In the genomic region with DNA sequence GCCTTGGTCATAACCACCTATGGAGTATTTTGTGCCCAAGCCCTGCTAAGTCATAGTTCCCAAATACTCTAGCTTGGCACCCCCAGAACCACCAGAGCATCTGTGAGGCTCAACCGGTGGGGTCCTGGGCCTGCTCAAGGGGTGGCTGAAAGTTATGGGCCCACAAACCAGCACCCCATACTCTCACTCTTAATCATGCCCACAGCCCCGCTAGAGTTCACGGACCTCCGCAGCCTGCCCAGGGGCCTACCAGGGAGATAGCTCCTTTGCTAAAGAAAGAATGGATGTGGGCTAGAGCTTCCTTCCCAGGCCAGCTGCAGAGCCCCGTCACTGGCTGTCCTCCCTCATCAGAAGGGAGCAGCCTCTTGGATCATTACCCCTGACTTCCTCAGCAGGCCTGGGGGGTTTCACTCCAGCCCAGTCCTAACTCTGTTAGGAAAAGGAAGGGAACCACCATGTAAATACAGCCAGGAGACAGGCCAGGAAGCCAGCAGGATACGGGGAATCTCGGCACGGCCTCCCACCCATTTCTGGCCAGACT, we compare ENCODE assay signal across 1 cellular context.
TF ChIP-seq lines count a peak whose summit lies in the region.

No MANE protein-coding gene starts in this region.

TF ChIP-seq in liver, 16 proteins besides CTCF, POLR2A, EP300 and RAD21 (continued from another document):
- TF ChIP-seq, protein P1, sequence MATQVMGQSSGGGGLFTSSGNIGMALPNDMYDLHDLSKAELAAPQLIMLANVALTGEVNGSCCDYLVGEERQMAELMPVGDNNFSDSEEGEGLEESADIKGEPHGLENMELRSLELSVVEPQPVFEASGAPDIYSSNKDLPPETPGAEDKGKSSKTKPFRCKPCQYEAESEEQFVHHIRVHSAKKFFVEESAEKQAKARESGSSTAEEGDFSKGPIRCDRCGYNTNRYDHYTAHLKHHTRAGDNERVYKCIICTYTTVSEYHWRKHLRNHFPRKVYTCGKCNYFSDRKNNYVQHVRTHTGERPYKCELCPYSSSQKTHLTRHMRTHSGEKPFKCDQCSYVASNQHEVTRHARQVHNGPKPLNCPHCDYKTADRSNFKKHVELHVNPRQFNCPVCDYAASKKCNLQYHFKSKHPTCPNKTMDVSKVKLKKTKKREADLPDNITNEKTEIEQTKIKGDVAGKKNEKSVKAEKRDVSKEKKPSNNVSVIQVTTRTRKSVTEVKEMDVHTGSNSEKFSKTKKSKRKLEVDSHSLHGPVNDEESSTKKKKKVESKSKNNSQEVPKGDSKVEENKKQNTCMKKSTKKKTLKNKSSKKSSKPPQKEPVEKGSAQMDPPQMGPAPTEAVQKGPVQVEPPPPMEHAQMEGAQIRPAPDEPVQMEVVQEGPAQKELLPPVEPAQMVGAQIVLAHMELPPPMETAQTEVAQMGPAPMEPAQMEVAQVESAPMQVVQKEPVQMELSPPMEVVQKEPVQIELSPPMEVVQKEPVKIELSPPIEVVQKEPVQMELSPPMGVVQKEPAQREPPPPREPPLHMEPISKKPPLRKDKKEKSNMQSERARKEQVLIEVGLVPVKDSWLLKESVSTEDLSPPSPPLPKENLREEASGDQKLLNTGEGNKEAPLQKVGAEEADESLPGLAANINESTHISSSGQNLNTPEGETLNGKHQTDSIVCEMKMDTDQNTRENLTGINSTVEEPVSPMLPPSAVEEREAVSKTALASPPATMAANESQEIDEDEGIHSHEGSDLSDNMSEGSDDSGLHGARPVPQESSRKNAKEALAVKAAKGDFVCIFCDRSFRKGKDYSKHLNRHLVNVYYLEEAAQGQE (IDR thresholded peaks at IDR 0.05) = no peak
